ENCODE assay signal across 1 cellular context in genomic region chr15:41055706-41056105, GRCh38.
A peak's percentile ranks its signal among the peaks of the same experiment; 100 is the strongest.
TF ChIP-seq lines count a peak whose summit lies in the region.

No MANE protein-coding gene starts in this region.

TF ChIP-seq in K562, 482 proteins besides CTCF, POLR2A, EP300 and RAD21 (continued from another document):
- peak; percentile 51 for TF ChIP-seq ZBTB40 (IDR thresholded peaks at IDR 0.05)
- peak; percentile 60 for TF ChIP-seq ZBTB40 (CRISPR knock-in tag; IDR thresholded peaks at IDR 0.05)
